ENCODE assay signal across 36 cellular contexts in genomic region chr5:39352170-39352569, GRCh38. TPM values are rescaled to one million over a fixed set of nuclear protein-coding genes. Genes with fewer than 3 reads are reported as not detected.
"Had no signal": no experiment of that assay in that cellular context is flagged by ENCODE, and none has a peak within 500 bp of the region (broad histone marks: within the 10 kb centered on the region; RNA-seq: fewer than 3 reads in every experiment).

No MANE protein-coding gene starts in this region.

- H3K36me3 ChIP-seq: MG63 had no signal

- H3K27me3 ChIP-seq: MG63 had no signal

- DNase-seq: Karpas-422, Kasumi-1, MG63, MM.1S, MV-4-11, NCI-H1048, NCI-H1092, NCI-H1092 treated with DMSO at 0.1 percent for 48 hours, NCI-H1105, NCI-H1105 treated with DMSO at 0.1 percent for 48 hours, NCI-H1417, NCI-H1417 treated with DMSO at 0.1 percent for 48 hours, NCI-H1436, NCI-H1436 treated with DMSO at 0.1 percent for 48 hours, NCI-H146, NCI-H1694, NCI-H1694 treated with DMSO at 0.1 percent for 48 hours, NCI-H187, NCI-H187 treated with DMSO at 0.1 percent for 48 hours, NCI-H1930, NCI-H2029, NCI-H2081, NCI-H2081 treated with DMSO at 0.1 percent for 48 hours, NCI-H2107, NCI-H2171, NCI-H2171 treated with DMSO at 0.1 percent for 48 hours, NCI-H2227 treated with DMSO at 0.1 percent for 48 hours, NCI-H226, NCI-H345, NCI-H446 treated with DMSO at 0.1 percent for 48 hours, NCI-H510A, NCI-H510A treated with DMSO at 0.1 percent for 48 hours had no signal

- H3K4me3 ChIP-seq: MG63 had no signal

RNA-seq across cellular contexts. Expression of gene C9, which starts 12.1 kb away (rescaled TPM):
- total RNA-seq: LHCN-M2, M059J, MCF 10A, NCI-H460 had no signal
